ENCODE assay signal across 8 cellular contexts in the genomic region with DNA sequence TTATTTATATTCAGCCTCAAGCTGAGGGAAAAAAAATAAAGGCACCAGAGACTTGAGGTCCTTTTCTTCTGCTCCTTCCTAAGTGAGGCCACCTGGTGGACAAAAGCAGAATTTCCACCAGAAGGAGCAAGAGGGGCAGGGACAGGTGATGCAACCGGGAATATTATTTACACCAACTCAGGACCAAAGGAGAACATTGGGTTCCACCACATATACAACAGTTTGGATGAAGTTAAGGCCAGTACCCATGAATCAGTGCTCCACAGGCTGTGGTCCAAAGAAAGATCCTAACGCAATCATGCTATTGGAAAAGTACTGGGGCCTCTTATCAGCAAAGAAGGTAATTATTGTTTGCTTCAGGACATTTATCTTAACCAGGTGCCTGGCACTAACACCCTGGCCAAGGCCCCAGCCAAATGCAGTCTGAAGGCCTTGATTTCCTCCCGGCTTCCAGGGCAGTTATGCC. TPM values are rescaled to one million over a fixed set of nuclear protein-coding genes. Genes with fewer than 3 reads are reported as not detected.
DNase-seq lines count a peak whose midpoint lies in the region; ATAC-seq and TF ChIP-seq lines count a peak whose summit lies in the region.

No MANE protein-coding gene starts in this region.

- peak overlapping the region; percentile 82 for H3K27ac Mint-ChIP-seq in activated naive CD8-positive, alpha-beta T cell treated with anti-CD3 and anti-CD28 coated beads, Interleukin-2, amount 50 U/mL, for 24 hours

- H2AFZ ChIP-seq in SK-N-SH (ENCODE audit: low read depth): no peak overlapping the region

- no peak for TF ChIP-seq EP300 in SK-N-SH (IDR thresholded peaks at IDR 0.05; ENCODE audit: borderline replicate concordance in 1 of 2, low read depth in 1 of 2, low read length in 1 of 2)

- CTCF ChIA-PET in SK-N-SH (lab: Yijun Ruan, JAX): interaction anchor here (0.6 to 2.6 kb wide), 16 partner anchors 11 to 714 kb away, joined by 3 to 14 read pairs (median 4); a partner anchor contains a TSS

- H3K4me1 ChIP-seq in SK-N-SH (ENCODE audit: control insufficient read depth in 1 of 2, insufficient read depth in 2 of 2, low read depth in 1 of 2, low read length in 1 of 2): peaks cover 6 to 13% of the 10 kb centered on the region in 2 experiments; a peak in 2 of 4 replicates

- no peaks in the 10 kb centered on the region; the same call in 1 of the 2 replicates for H3K79me2 ChIP-seq in SK-N-SH (ENCODE audit: insufficient read depth)

- no peak overlapping the region for H3K27ac ChIP-seq in SK-N-SH (ENCODE audit: low read depth in 2 of 2, low read length in 1 of 2)

- H3F3A ChIP-seq in SK-N-SH (replicated peaks; ENCODE audit: insufficient read depth): no peaks in the 10 kb centered on the region

- no peaks in the 10 kb centered on the region for H3K9me3 ChIP-seq in SK-N-SH

- no peaks in the 10 kb centered on the region for H3K9me2 ChIP-seq in SK-N-SH

- no peaks in the 10 kb centered on the region for H3K36me3 ChIP-seq in SK-N-SH (replicated peaks in 1 of 2; ENCODE audit: control insufficient read depth in 1 of 2, insufficient read depth in 2 of 2, low read length in 1 of 2)

- no peak overlapping the region for H3K4me3 ChIP-seq in SK-N-SH (ENCODE audit: low read depth in 2 of 2, low read length in 1 of 2)

- peaks cover 45% of the 10 kb centered on the region for H3K4me1 Mint-ChIP-seq in activated naive CD8-positive, alpha-beta T cell treated with anti-CD3 and anti-CD28 coated beads, Interleukin-2, amount 50 U/mL, for 24 hours

- no peak for ATAC-seq in activated naive CD8-positive, alpha-beta T cell treated with anti-CD3 and anti-CD28 coated beads, Interleukin-2, amount 50 U/mL, for 24 hours
- ATAC-seq in left cardiac atrium: peak in 1 of 2 donors; percentile 27
- ATAC-seq in HG03354 (IDR thresholded peaks at IDR 0.05; ENCODE audit: poor library complexity, severe bottlenecking, unreplicated experiment): no peak
- no peak for ATAC-seq in GM21619 (IDR thresholded peaks at IDR 0.05; ENCODE audit: unreplicated experiment)

- POLR2A ChIA-PET in SK-N-SH (lab: Yijun Ruan, JAX): interaction anchor here (1.5 kb wide), 1 partner anchor 45 kb away, joined by 3 read pairs; no protein-coding TSS in a partner anchor

- H3K4me2 ChIP-seq in SK-N-SH: no peak overlapping the region

- no peaks in the 10 kb centered on the region for H3K9me3 Mint-ChIP-seq in activated naive CD8-positive, alpha-beta T cell treated with anti-CD3 and anti-CD28 coated beads, Interleukin-2, amount 50 U/mL, for 24 hours

- H3K4me3 Mint-ChIP-seq in activated naive CD8-positive, alpha-beta T cell treated with anti-CD3 and anti-CD28 coated beads, Interleukin-2, amount 50 U/mL, for 24 hours: peak overlapping the region; percentile 8

- no peaks in the 10 kb centered on the region for H3K27me3 Mint-ChIP-seq in activated naive CD8-positive, alpha-beta T cell treated with anti-CD3 and anti-CD28 coated beads, Interleukin-2, amount 50 U/mL, for 24 hours

- TF ChIP-seq CTCF in SK-N-SH (IDR thresholded peaks at IDR 0.05): peak; percentile 87

- H3K9ac ChIP-seq in SK-N-SH: no peak overlapping the region

- DNase-seq in EL (peak; percentile 73), LoVo (ENCODE audit: low spot score) (peak; percentile 61), SK-N-SH (peak; percentile 69), left cardiac atrium (peak; percentile 71), renal cortical epithelial cell (ENCODE audit: low read depth) (peak; percentile 82)
- DNase-seq in activated naive CD8-positive, alpha-beta T cell treated with anti-CD3 and anti-CD28 coated beads, Interleukin-2, amount 50 U/mL, for 24 hours: peak; percentile 70

- 20% methylated on average over 3 of the region's 3 CpGs for WGBS in SK-N-SH (ENCODE audit: low lambda C conversion rate)

- peaks cover 39% of the 10 kb centered on the region; the same call in 1 of the 2 replicates for H3K27me3 ChIP-seq in SK-N-SH (ENCODE audit: insufficient read depth)

- TF ChIP-seq RAD21 in SK-N-SH (IDR thresholded peaks at IDR 0.05; ENCODE audit: low read length): peak; percentile 66

- H4K20me1 ChIP-seq in SK-N-SH (ENCODE audit: insufficient read depth): no peaks in the 10 kb centered on the region

- peaks cover 9% of the 10 kb centered on the region for H3K36me3 Mint-ChIP-seq in activated naive CD8-positive, alpha-beta T cell treated with anti-CD3 and anti-CD28 coated beads, Interleukin-2, amount 50 U/mL, for 24 hours (ENCODE audit: low read depth)

- intact Hi-C loops in left cardiac atrium (cut with DNase I): loop anchor here (5.0 kb wide), 2 partner anchors 46 to 59 kb away; a partner anchor contains a TSS

TF ChIP-seq in SK-N-SH, 30 proteins besides CTCF, POLR2A, EP300 and RAD21:
- TF ChIP-seq SMC3 (IDR thresholded peaks at IDR 0.05; ENCODE audit: low read depth, low read length) (peak; percentile 75), TCF12 (IDR thresholded peaks at IDR 0.05) (no peak)

RNA-seq across cellular contexts. Expression of a gene that starts 57.4 kb away (rescaled TPM):
- 9.2 and 10.4 TPM in 2 replicates for polyA plus RNA-seq in SK-N-SH (2012; rRNA removed)
- 8.4 and 9.8 TPM in 2 replicates for polyA plus RNA-seq in SK-N-SH (2012; cell fraction: cytosol; rRNA removed)
- polyA plus RNA-seq in SK-N-SH (2012; cell fraction: nucleus; rRNA removed): 14.6 and 18.5 TPM in 2 replicates
- 100 to 1,000 TPM in 1 of 2 donors, 10 to 100 TPM in 1; 56.2 to 119 TPM for total RNA-seq in left cardiac atrium
- total RNA-seq in renal cortical epithelial cell: 31.8 and 82.6 TPM in 2 replicates

RNA-seq across cellular contexts. Expression of a gene that starts 59.3 kb away (rescaled TPM):
- not detected in 2 replicates for polyA plus RNA-seq in SK-N-SH (2012; rRNA removed)
- not detected in 2 replicates for polyA plus RNA-seq in SK-N-SH (2012; cell fraction: cytosol; rRNA removed)
- polyA plus RNA-seq in SK-N-SH (2012; cell fraction: nucleus; rRNA removed): not detected in 2 replicates
- total RNA-seq in left cardiac atrium (not detected), renal cortical epithelial cell (0.30 TPM in 1 of 2 replicates, not detected in the other)
